In the genomic region with DNA sequence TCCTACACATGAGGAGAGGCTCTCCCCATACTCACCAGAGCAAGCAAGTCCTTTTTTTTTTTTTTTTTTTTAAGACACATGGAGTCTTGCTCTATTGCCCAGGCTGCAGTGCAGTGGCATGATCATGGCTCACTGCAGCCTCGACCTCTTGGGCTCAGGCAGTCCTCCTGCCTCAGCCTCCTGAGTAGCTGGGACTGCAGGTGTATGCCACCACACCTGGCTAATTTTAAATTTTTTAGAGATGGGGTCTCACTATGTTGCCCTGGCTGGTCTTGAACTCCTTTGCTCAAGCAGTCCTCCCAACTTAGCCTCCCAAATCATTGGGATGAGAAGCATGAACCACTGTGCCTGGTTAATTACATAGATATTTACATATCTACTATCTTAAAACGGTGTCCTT, we compare ENCODE assay signal across 1 cellular context.
TF ChIP-seq lines count a peak whose summit lies in the region.

No MANE protein-coding gene starts in this region.

TF ChIP-seq in WTC11, 78 proteins besides CTCF, POLR2A, EP300 and RAD21:
- TF ChIP-seq ZNF121 (CRISPR knock-in tag; IDR thresholded peaks at IDR 0.05) = peak; percentile 78; the same call in 1 of the 2 replicates
